Comparison of ENCODE assay signal across 8 cellular contexts in genomic region chr1:9234223-9235122, GRCh38. TPM values are rescaled to one million over a fixed set of nuclear protein-coding genes. Genes with fewer than 3 reads are reported as not detected.
A peak's percentile ranks its signal among the peaks of the same experiment; 100 is the strongest.
DNase-seq lines count a peak whose midpoint lies in the region; ATAC-seq and TF ChIP-seq lines count a peak whose summit lies in the region.

TSS of gene H6PD (plus strand) at chr1:9234774. CDS start at chr1:9244935, 10,161 bp downstream.

- DNase-seq in NCI-H187 (lab: John Stamatoyannopoulos, UW) (peak; percentile 14 to 38), NCI-H187 treated with DMSO at 0.1 percent for 48 hours (lab: John Stamatoyannopoulos, UW) (no peak), NCI-H1092 treated with DMSO at 0.1 percent for 48 hours (lab: John Stamatoyannopoulos, UW) (peak; percentile 68), breast epithelium (ENCODE audit: low spot score in 2 of 2) (peak; percentile 70 to 83), iPS-NIHi7 (ENCODE audit: extremely low spot score) (peak; percentile 98), spleen (peak; percentile 97)

- TF ChIP-seq POLR2A in breast epithelium (IDR thresholded peaks at IDR 0.05) (peak; percentile 65), spleen (IDR thresholded peaks at IDR 0.05) (peak in 2 of 3 donors; percentile 12 to 49)

- H3K9me3 ChIP-seq in breast epithelium (no peaks in the 10 kb centered on the region), spleen (peaks cover 0 to 6% (median 0%) of the 10 kb centered on the region in 8 donors)

- 1 to 3% (median 2%) methylated on average over 27 to 111 of the region's 111 CpGs for whole genome bisulfite sequencing in spleen, 5 donors

- H3K36me3 ChIP-seq in breast epithelium: no peaks in the 10 kb centered on the region
- no peaks in the 10 kb centered on the region for H3K36me3 ChIP-seq in spleen

- intact Hi-C loops in breast epithelium (cut with DNase I; ENCODE audit: low total_unique reads) (no loop called here), spleen (cut with DNase I; ENCODE audit: low total_unique reads) (no loop called here)

- H3K4me3 ChIP-seq in breast epithelium (peak within 1 kb of the TSS; percentile 57 to 90 (median 71)), spleen (peak within 1 kb of the TSS; percentile 39 to 76 (median 52))

- peak; percentile 75 for ATAC-seq in HG02588 (IDR thresholded peaks at IDR 0.05; ENCODE audit: unreplicated experiment)

- H3K27ac ChIP-seq in VCaP (peak within 1 kb of the TSS; percentile 97), breast epithelium (peak within 1 kb of the TSS; percentile 90 to 100), spleen (peak within 1 kb of the TSS; percentile 94 to 98 (median 96))

- H3K27me3 ChIP-seq in breast epithelium (no peaks in the 10 kb centered on the region), spleen (replicated peaks in 1 of 7) (no peaks in the 10 kb centered on the region)

- TF ChIP-seq CTCF in VCaP (conservative IDR thresholded peaks at IDR 0.05): peak; percentile 75
- TF ChIP-seq CTCF in breast epithelium (IDR thresholded peaks at IDR 0.05): peak; percentile 49 to 86 (median 81)
- peak; percentile 56 to 88 (median 79) for TF ChIP-seq CTCF in spleen (IDR thresholded peaks at IDR 0.05 in 8 of 11, conservative IDR thresholded peaks at IDR 0.05 in 3 of 11)

- H3K4me1 ChIP-seq in breast epithelium (peaks cover 7 to 8% of the 10 kb centered on the region in 2 donors), spleen (peaks cover 41 to 82% (median 62%) of the 10 kb centered on the region in 6 donors)

RNA-seq across cellular contexts. Expression of gene H6PD, which starts in this region (rescaled TPM):
- total RNA-seq in breast epithelium: 10 to 100 TPM; 46.4 to 77.4 (median 49.5) TPM
- 10 to 100 TPM; 32.1 to 55.3 (median 37.8) TPM for total RNA-seq in spleen
- polyA plus RNA-seq in spleen: 10 to 100 TPM in 1 of 3 donors, 1 to 10 TPM in 2; 4.5 to 13.9 (median 5.5) TPM
